Comparison of ENCODE assay signal across 15 cellular contexts in genomic region chr9:121141706-121142105, GRCh38.
"Had no signal": no experiment of that assay in that cellular context is flagged by ENCODE, and none has a peak within 500 bp of the region (broad histone marks: within the 10 kb centered on the region; RNA-seq: fewer than 3 reads in every experiment).

No MANE protein-coding gene starts in this region.

- H3K9me3 Mint-ChIP-seq: endodermal cell; naive thymus-derived CD8-positive, alpha-beta T cell had no signal

- FAIRE-seq: endothelial cell of umbilical vein had no signal

- DNase-seq: effector CD4-positive, alpha-beta T cell; endodermal cell; erythroblast; foreskin melanocyte; head of caudate nucleus; hippocampal formation; naive thymus-derived CD8-positive, alpha-beta T cell; posterior cingulate gyrus; sigmoid colon; stimulated activated CD4-positive, alpha-beta T cell treated with anti-CD3 and anti-CD28 coated beads, Interleukin-12 subunit alpha, Interleukin-12 subunit beta, amount 100 ng/mL, for 4 hours; stimulated activated naive CD8-positive, alpha-beta T cell treated with anti-CD3 and anti-CD28 coated beads, Interleukin-15, Interleukin-2, amounts not matched to agents 100 U/mL and 50 U/mL, for 24 hours; tibial artery; upper lobe of left lung; uterus had no signal

- ATAC-seq: naive thymus-derived CD8-positive, alpha-beta T cell; stimulated activated naive CD8-positive, alpha-beta T cell treated with anti-CD3 and anti-CD28 coated beads, Interleukin-15, Interleukin-2, amounts not matched to agents 100 U/mL and 50 U/mL, for 24 hours had no signal

- H3K4me3 Mint-ChIP-seq: endodermal cell; naive thymus-derived CD8-positive, alpha-beta T cell had no signal

- H3K27me3 Mint-ChIP-seq: naive thymus-derived CD8-positive, alpha-beta T cell had no signal
